In the genomic region with DNA sequence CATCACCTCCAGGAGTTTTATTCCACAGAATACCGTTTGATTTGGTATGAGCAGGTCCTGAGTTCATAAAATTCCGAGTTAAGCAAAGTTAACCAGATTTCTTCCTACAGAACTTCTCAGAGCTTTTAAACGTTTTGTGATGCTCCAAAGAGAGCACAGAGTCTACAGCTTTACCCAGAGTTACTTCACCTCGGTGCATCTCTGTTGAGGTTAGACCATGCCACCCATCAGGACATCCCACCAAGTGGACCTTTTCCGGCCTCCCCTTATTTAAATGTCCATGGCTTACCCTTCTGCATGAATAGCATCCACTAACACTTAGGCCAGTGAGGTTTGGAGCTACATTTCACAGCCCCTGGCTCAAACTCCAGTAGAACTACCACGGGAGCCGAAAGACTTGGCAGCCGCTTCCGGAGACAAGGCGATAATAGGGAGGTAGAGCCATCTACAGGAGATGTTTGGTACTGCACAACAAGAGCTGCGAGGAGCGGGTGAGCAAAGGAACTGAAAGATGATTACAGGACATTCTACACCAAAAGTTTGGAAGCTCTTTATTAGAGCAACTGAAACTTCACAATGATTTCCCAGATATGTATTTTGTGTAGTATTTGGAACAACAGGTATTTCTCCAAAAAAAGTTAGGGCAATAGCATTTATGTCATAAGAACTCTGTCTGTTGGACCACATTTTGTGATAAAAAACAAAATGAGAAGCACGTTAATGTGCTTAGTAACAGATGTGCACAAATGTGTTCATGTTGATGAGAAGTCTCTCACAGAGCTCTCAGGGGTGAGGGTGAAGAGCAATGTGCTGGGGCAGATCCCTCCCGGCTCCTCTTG, we compare ENCODE assay signal across 8 cellular contexts.
DNase-seq lines count a peak whose midpoint lies in the region; ATAC-seq and TF ChIP-seq lines count a peak whose summit lies in the region.

No MANE protein-coding gene starts in this region.

- ATAC-seq in GM21723 (IDR thresholded peaks at IDR 0.05; ENCODE audit: unreplicated experiment) (peak; percentile 82), PC-3 (peak; percentile 74), foreskin keratinocyte (peak; percentile 69), HG03196 (IDR thresholded peaks at IDR 0.05; ENCODE audit: unreplicated experiment) (no peak)
- ATAC-seq in activated T-helper 17 cell treated with anti-CD3 and anti-CD28 coated beads, Interleukin-2, amount 50 U/mL, for 72 hours (replicated peaks), result peak; percentile 62

- no peaks in the 10 kb centered on the region for H3K9me3 Mint-ChIP-seq in activated T-helper 17 cell treated with anti-CD3 and anti-CD28 coated beads, Interleukin-2, amount 50 U/mL, for 72 hours
- peaks cover 5% of the 10 kb centered on the region for H3K9me3 Mint-ChIP-seq in osteocyte (ENCODE audit: unreplicated experiment)

- no peaks in the 10 kb centered on the region for H3K9me2 ChIP-seq in PC-3 (replicated peaks; ENCODE audit: low read length)

- intact Hi-C loops in PC-3 (cut with micrococcal nuclease), result loop anchor here (1.0 to 5.0 kb wide), 3 partner anchors 95 to 443 kb away; no protein-coding TSS in a partner anchor

- no peaks in the 10 kb centered on the region for H3K36me3 Mint-ChIP-seq in activated T-helper 17 cell treated with anti-CD3 and anti-CD28 coated beads, Interleukin-2, amount 50 U/mL, for 72 hours (ENCODE audit: low read depth)
- H3K36me3 Mint-ChIP-seq in osteocyte (ENCODE audit: unreplicated experiment), result no peaks in the 10 kb centered on the region

- no peak overlapping the region for H2AFZ ChIP-seq in PC-3 (ENCODE audit: low read length)

- H3K27me3 ChIP-seq in PC-3 (ENCODE audit: low read length) (peaks cover 28% of the 10 kb centered on the region), foreskin keratinocyte (peaks cover 6% of the 10 kb centered on the region)

- H3K27ac ChIP-seq in PC-3 (ENCODE audit: low read length) (no peak overlapping the region), foreskin keratinocyte (no peak overlapping the region)

- DNase-seq in G401 (ENCODE audit: low spot score), result peak; percentile 65
- peak; percentile 34 for DNase-seq in KG1 (lab: John Stamatoyannopoulos, UW)
- DNase-seq in PC-3, result peak; percentile 81
- DNase-seq in foreskin keratinocyte, result peak in 1 of 2 donors; percentile 36
- no peak for DNase-seq in osteocyte (ENCODE audit: extremely low spot score, unreplicated experiment)

- CTCF ChIA-PET in PC-3 (lab: Charles Lee), result interaction anchor here (0.5 to 0.6 kb wide), 2 partner anchors 77 to 321 kb away, joined by 3 read pairs; no protein-coding TSS in a partner anchor

- no peak overlapping the region for H3K4me3 Mint-ChIP-seq in activated T-helper 17 cell treated with anti-CD3 and anti-CD28 coated beads, Interleukin-2, amount 50 U/mL, for 72 hours
- H3K4me3 Mint-ChIP-seq in osteocyte (ENCODE audit: unreplicated experiment), result no peak overlapping the region

- no peak overlapping the region for H3K4me2 ChIP-seq in PC-3 (ENCODE audit: low read length)

- no peaks in the 10 kb centered on the region for H4K20me1 ChIP-seq in PC-3 (ENCODE audit: low read length)

- peak; percentile 89 for TF ChIP-seq CTCF in PC-3 (conservative IDR thresholded peaks at IDR 0.05; ENCODE audit: low read depth, low read length)
- TF ChIP-seq CTCF in foreskin keratinocyte (conservative IDR thresholded peaks at IDR 0.05), result peak; percentile 80
- TF ChIP-seq CTCF in osteocyte (IDR thresholded peaks at IDR 0.05), result peak; percentile 80

- H3K27ac Mint-ChIP-seq in activated T-helper 17 cell treated with anti-CD3 and anti-CD28 coated beads, Interleukin-2, amount 50 U/mL, for 72 hours, result no peak overlapping the region
- no peak overlapping the region for H3K27ac Mint-ChIP-seq in osteocyte (ENCODE audit: unreplicated experiment)

- no peak overlapping the region for H3K4me3 ChIP-seq in PC-3 (ENCODE audit: low read length)

- POLR2A ChIA-PET in PC-3 (lab: Charles Lee; ENCODE audit: unreplicated experiment), result no interaction called here

- no peaks in the 10 kb centered on the region for H3F3A ChIP-seq in PC-3 (ENCODE audit: low read length, unreplicated experiment)

- H3K4me1 ChIP-seq in PC-3 (ENCODE audit: insufficient read depth, low read length) (peaks cover 16% of the 10 kb centered on the region), foreskin keratinocyte (no peaks in the 10 kb centered on the region)

- H3K9me3 ChIP-seq in PC-3 (ENCODE audit: low read length), result no peaks in the 10 kb centered on the region

- H3K4me1 Mint-ChIP-seq in activated T-helper 17 cell treated with anti-CD3 and anti-CD28 coated beads, Interleukin-2, amount 50 U/mL, for 72 hours, result peaks cover 3% of the 10 kb centered on the region
- peaks cover 2% of the 10 kb centered on the region for H3K4me1 Mint-ChIP-seq in osteocyte (ENCODE audit: unreplicated experiment)

- in situ Hi-C loops in G401 (cut with HindIII; ENCODE audit: low sequenced_read_pairs), result no loop called here

- BruUV-seq in PC-3 (replicated peaks; lab: Mats Ljungman, UMichigan), result no TSS peak

- peaks cover 6% of the 10 kb centered on the region for H3K27me3 Mint-ChIP-seq in activated T-helper 17 cell treated with anti-CD3 and anti-CD28 coated beads, Interleukin-2, amount 50 U/mL, for 72 hours
- peaks cover 55% of the 10 kb centered on the region for H3K27me3 Mint-ChIP-seq in osteocyte (ENCODE audit: unreplicated experiment)

- no peaks in the 10 kb centered on the region for H3K36me3 ChIP-seq in PC-3 (ENCODE audit: low read depth, low read length)

- no peak overlapping the region for H3K9ac ChIP-seq in PC-3 (ENCODE audit: low read length)

- no peaks in the 10 kb centered on the region for H3K79me2 ChIP-seq in PC-3 (ENCODE audit: low read length)
